In the genomic region with DNA sequence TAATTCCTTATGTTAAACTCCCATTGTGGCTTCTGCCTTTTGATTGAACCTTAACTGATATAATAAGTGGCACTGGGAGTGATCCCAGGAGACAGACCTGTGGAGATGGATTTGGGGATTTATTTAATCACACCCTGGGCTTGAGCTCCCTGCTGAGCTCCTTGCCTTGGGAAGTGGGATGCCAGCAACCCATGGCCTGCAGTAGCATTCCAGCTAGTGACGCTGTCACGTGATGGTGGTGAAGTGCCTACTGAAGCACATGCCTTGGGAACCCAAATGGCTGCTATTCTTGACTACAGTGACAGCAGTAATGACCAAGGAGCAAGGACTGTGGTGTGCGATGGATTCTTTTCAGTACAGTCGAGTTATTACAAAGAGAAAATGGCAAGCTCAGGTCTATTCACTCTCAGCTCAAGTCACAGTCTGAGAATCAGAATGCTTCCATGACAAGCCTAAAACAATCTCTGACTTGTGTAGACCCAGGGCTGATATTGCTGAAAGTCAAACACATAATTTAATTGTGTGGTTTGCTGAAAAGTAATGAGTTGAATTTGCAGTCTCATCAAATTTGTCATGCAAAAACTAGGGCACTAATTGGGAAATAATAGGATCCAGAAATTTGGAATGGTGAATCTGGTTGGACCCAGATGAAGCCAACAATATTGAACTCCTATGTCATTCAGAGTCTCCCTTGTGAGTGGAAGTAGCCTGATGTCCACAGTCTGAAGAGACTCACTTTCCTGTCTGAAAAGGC, we compare ENCODE assay signal across 21 cellular contexts. TPM values are rescaled to one million over a fixed set of nuclear protein-coding genes. Genes with fewer than 3 reads are reported as not detected.
DNase-seq lines count a peak whose midpoint lies in the region; ATAC-seq, FAIRE-seq and TF ChIP-seq lines count a peak whose summit lies in the region.
"Had no signal": no experiment of that assay in that cellular context is flagged by ENCODE, and none has a peak within 500 bp of the region (broad histone marks: within the 10 kb centered on the region; RNA-seq: fewer than 3 reads in every experiment).

No MANE protein-coding gene starts in this region.

- no peak for FAIRE-seq in K562 (lab: Jason Lieb, UNC)

- H3K27me3 ChIP-seq in heart right ventricle (no peaks in the 10 kb centered on the region), right atrium auricular region (no peaks in the 10 kb centered on the region), GM23338 (ENCODE audit: insufficient read depth) (no peaks in the 10 kb centered on the region), K562 (ENCODE audit: control insufficient read depth in 2 of 2, insufficient read depth in 2 of 2, low read length in 2 of 2) (no peaks in the 10 kb centered on the region), psoas muscle (ENCODE audit: insufficient read depth in 3 of 3, low read length in 2 of 3) (no peaks in the 10 kb centered on the region)
- H3K27me3 ChIP-seq: BLaER1 treated with 17β-estradiol and CSF1 and Interleukin-3, amounts not matched to agents 10 nM and 100 nM; SJCRH30 had no signal

- H3K4me3 Mint-ChIP-seq in GM23338, result no peak overlapping the region
- H3K4me3 Mint-ChIP-seq: CD8-positive, alpha-beta T cell; H9 had no signal

- TF ChIP-seq RAD21 in K562 (CRISPR knock-in tag; conservative IDR thresholded peaks at IDR 0.05 in 1 of 2, IDR thresholded peaks at IDR 0.05 in 1 of 2), result no peak

- H3K9ac ChIP-seq in K562 (ENCODE audit: insufficient read depth in 1 of 2, low read depth in 2 of 2, low read length in 2 of 2), result no peak overlapping the region
- H3K9ac ChIP-seq: BLaER1 treated with 17β-estradiol and CSF1 and Interleukin-3, amounts not matched to agents 10 nM and 100 nM had no signal

- CTCF ChIA-PET in K562 (lab: Yijun Ruan, JAX; ENCODE audit: low intra/inter-chr PET ratio), result no interaction called here

- H3K27ac ChIP-seq in heart right ventricle (peak overlapping the region in 3 of 10 donors; percentile 10 to 45 (median 36)), right atrium auricular region (no peak overlapping the region), GM23338 (ENCODE audit: low read depth) (no peak overlapping the region), K562 (ENCODE audit: extremely low read depth, low read depth, low read length) (no peak overlapping the region), psoas muscle (peak overlapping the region; percentile 50)
- H3K27ac ChIP-seq: BLaER1 treated with 17β-estradiol and CSF1 and Interleukin-3, amounts not matched to agents 10 nM and 100 nM; PC-9; RWPE1; SJCRH30 had no signal

- H3K9me3 ChIP-seq in heart right ventricle (no peaks in the 10 kb centered on the region), right atrium auricular region (no peaks in the 10 kb centered on the region), K562 (replicated peaks; ENCODE audit: control insufficient read depth, insufficient read depth, low read depth, low read length) (no peaks in the 10 kb centered on the region), psoas muscle (no peaks in the 10 kb centered on the region)
- H3K9me3 ChIP-seq: BLaER1 treated with 17β-estradiol and CSF1 and Interleukin-3, amounts not matched to agents 10 nM and 100 nM; SJCRH30 had no signal

- no TSS peak for BruUV-seq in K562 (replicated peaks; lab: Mats Ljungman, UMichigan)

- no peaks in the 10 kb centered on the region for H4K20me1 ChIP-seq in GM23338 (replicated peaks; ENCODE audit: insufficient read depth)
- H4K20me1 ChIP-seq in K562 (replicated peaks; ENCODE audit: control insufficient read depth, insufficient read depth, low read length), result no peaks in the 10 kb centered on the region
- H4K20me1 ChIP-seq: BLaER1 treated with 17β-estradiol and CSF1 and Interleukin-3, amounts not matched to agents 10 nM and 100 nM had no signal

- peaks cover 4% of the 10 kb centered on the region for H3K27me3 Mint-ChIP-seq in GM23338 (ENCODE audit: insufficient read depth, low read depth, poor library complexity)

- H3K36me3 ChIP-seq in heart right ventricle (no peaks in the 10 kb centered on the region), right atrium auricular region (no peaks in the 10 kb centered on the region), GM23338 (ENCODE audit: insufficient read depth) (no peaks in the 10 kb centered on the region), K562 (ENCODE audit: control insufficient read depth, insufficient read depth, low read length) (no peaks in the 10 kb centered on the region), psoas muscle (ENCODE audit: insufficient read depth in 1 of 2, low read depth in 1 of 2) (no peaks in the 10 kb centered on the region)
- H3K36me3 ChIP-seq: SJCRH30 had no signal

- 0 out of 2 replicates have a peak, but pooled peaks cover 3% of the 10 kb centered on the region for H3F3A ChIP-seq in GM23338 (replicated peaks; ENCODE audit: low read depth)

- ATAC-seq in heart right ventricle (peak in 5 of 8 donors; percentile 30 to 53 (median 43)), GM23338 (no peak), K562 (no peak), psoas muscle (peak in 3 of 4 donors; percentile 50 to 55 (median 52)), HG02973 (IDR thresholded peaks at IDR 0.05; ENCODE audit: unreplicated experiment) (no peak)
- ATAC-seq: CD8-positive, alpha-beta T cell had no signal

- peaks cover 4% of the 10 kb centered on the region for H3K9me3 Mint-ChIP-seq in GM23338
- H3K9me3 Mint-ChIP-seq: CD8-positive, alpha-beta T cell had no signal

- H3K36me3 Mint-ChIP-seq in GM23338 (ENCODE audit: low read depth), result peaks cover 2% of the 10 kb centered on the region; the same call in 1 of the 3 replicates
- H3K36me3 Mint-ChIP-seq: CD8-positive, alpha-beta T cell had no signal

- no peak overlapping the region for H3K4me2 ChIP-seq in GM23338
- no peak overlapping the region for H3K4me2 ChIP-seq in K562 (ENCODE audit: insufficient read depth, low read length)
- H3K4me2 ChIP-seq: BLaER1 treated with 17β-estradiol and CSF1 and Interleukin-3, amounts not matched to agents 10 nM and 100 nM; PC-9 had no signal

- H3K27ac Mint-ChIP-seq in GM23338, result no peak overlapping the region
- H3K27ac Mint-ChIP-seq: CD8-positive, alpha-beta T cell; H9 had no signal

- H3K79me2 ChIP-seq in GM23338 (replicated peaks; ENCODE audit: insufficient read depth) (no peaks in the 10 kb centered on the region), K562 (ENCODE audit: control insufficient read depth, insufficient read depth, low read length) (no peaks in the 10 kb centered on the region)

- 59 to 69% methylated on average over 4 of the region's 4 CpGs for WGBS in heart right ventricle, 2 donors
- 42% methylated on average over 4 of the region's 4 CpGs for WGBS in K562 (ENCODE audit: insufficient coverage, low coverage, missing lambda C conversion rate)
- WGBS in psoas muscle, 3 donors, result 64 to 76% (median 65%) methylated on average over 4 of the region's 4 CpGs

- in situ Hi-C loops in K562 (cut with MboI), result loop anchor here (5.0 to 10.0 kb wide), 2 partner anchors 58 to 75 kb away; partner anchors contain the start of gene FBXL19

- H3K4me1 Mint-ChIP-seq in GM23338, result peaks cover 7% of the 10 kb centered on the region; the same call in 2 of the 3 replicates

- TF ChIP-seq CTCF in heart right ventricle (IDR thresholded peaks at IDR 0.05) (no peak), right atrium auricular region (IDR thresholded peaks at IDR 0.05) (no peak), GM23338 (conservative IDR thresholded peaks at IDR 0.05; ENCODE audit: low read depth in 2 of 2) (no peak), K562 (IDR thresholded peaks at IDR 0.05 in 2 of 3, conservative IDR thresholded peaks at IDR 0.05 in 1 of 3; ENCODE audit: insufficient read depth in 2 of 3, low read depth in 1 of 3, low read length in 3 of 3) (no peak), psoas muscle (IDR thresholded peaks at IDR 0.05) (no peak)

- no peaks in the 10 kb centered on the region for H3K9me1 ChIP-seq in K562 (ENCODE audit: control insufficient read depth, insufficient read depth, low read length)

- DNase-seq in heart right ventricle (peak in 1 of 2 donors; percentile 22), right atrium auricular region (ENCODE audit: low spot score) (no peak), GM23338 (ENCODE audit: low spot score) (peak; percentile 23), K562 (ENCODE audit: extremely low read depth in 1 of 4, low spot score in 3 of 4) (no peak), psoas muscle (no peak), foreskin melanocyte (no peak), DMS 273 treated with DMSO at 0.1 percent for 48 hours (lab: John Stamatoyannopoulos, UW) (no peak)
- DNase-seq: Calu3; CD8-positive, alpha-beta T cell; DMS79; H9; KG1; NCI-H1105 treated with DMSO at 0.1 percent for 48 hours; NCI-H1694; NCI-H2081 treated with DMSO at 0.1 percent for 48 hours; NCI-H524; PC-9; SJCRH30 had no signal

- peaks cover 4 to 29% (median 13%) of the 10 kb centered on the region in 9 donors for H3K4me1 ChIP-seq in heart right ventricle
- peaks cover 0 to 11% of the 10 kb centered on the region in 2 donors for H3K4me1 ChIP-seq in right atrium auricular region
- no peaks in the 10 kb centered on the region for H3K4me1 ChIP-seq in GM23338 (ENCODE audit: insufficient read depth)
- peaks cover 4 to 8% of the 10 kb centered on the region in 2 experiments; a peak in 2 of 5 replicates for H3K4me1 ChIP-seq in K562 (replicated peaks in 1 of 2; ENCODE audit: control insufficient read depth in 2 of 2, insufficient read depth in 2 of 2, low read length in 2 of 2)
- peaks cover 10% of the 10 kb centered on the region for H3K4me1 ChIP-seq in psoas muscle
- H3K4me1 ChIP-seq: SJCRH30 had no signal

- POLR2A ChIA-PET in K562 (lab: Yijun Ruan, JAX), result interaction anchor here (0.6 to 2.4 kb wide), 2 partner anchors 10 to 430 kb away, joined by 3 to 13 read pairs; no protein-coding TSS in a partner anchor

- intact Hi-C loops in heart right ventricle (cut with DNase I) (loop anchor here in 5 of 10 donors (5.0 to 10.0 kb wide), 6 partner anchors 45 to 75 kb away; partner anchors contain the start of genes BCL7C (in 1 of the 5) and FBXL19 (in 1 of the 5)), K562 (cut with micrococcal nuclease) (no loop called here), psoas muscle (cut with DNase I) (no loop called here)

- no peaks in the 10 kb centered on the region for H3K9me2 ChIP-seq in GM23338 (ENCODE audit: insufficient read depth)

- H2AFZ ChIP-seq in GM23338 (no peak overlapping the region), K562 (ENCODE audit: low read depth, low read length) (no peak overlapping the region)
- H2AFZ ChIP-seq: PC-9 had no signal

- H3K4me3 ChIP-seq in heart right ventricle (no peak overlapping the region), right atrium auricular region (no peak overlapping the region), GM23338 (no peak overlapping the region), K562 (no peak overlapping the region), psoas muscle (no peak overlapping the region)
- H3K4me3 ChIP-seq: BLaER1 treated with 17β-estradiol and CSF1 and Interleukin-3, amounts not matched to agents 10 nM and 100 nM; PC-9; SJCRH30 had no signal

- TF ChIP-seq EP300 in K562 (IDR thresholded peaks at IDR 0.05; ENCODE audit: low read length), result no peak

- TF ChIP-seq POLR2A in K562 (conservative IDR thresholded peaks at IDR 0.05), result no peak

RNA-seq across cellular contexts. Expression of gene BCL7C, which starts 47.1 kb away (rescaled TPM):
- total RNA-seq in heart right ventricle, result 10 to 100 TPM; 24.2 to 31.3 (median 27.0) TPM
- polyA plus RNA-seq in heart right ventricle, result 10 to 100 TPM; 30.5 to 68.8 TPM
- 10 to 100 TPM; 21.1 to 35.1 TPM for total RNA-seq in right atrium auricular region
- 17.5 and 20.4 TPM in 2 replicates for total RNA-seq in GM23338 (2014; rRNA removed; shearing (Covaris generic))
- 21.8 and 22.1 TPM in 2 replicates for polyA plus RNA-seq in GM23338 (2016; fragmentation: Nextera tagmentation; extraction: Ambion mirVana)
- total RNA-seq in K562 (2011; cell fraction: chromatin; rRNA removed; ENCODE audit: low replicate concordance), result 6.9 and 9.3 TPM in 2 replicates
- total RNA-seq in K562 (2011; cell fraction: nucleolus; rRNA removed), result 8.7 and 9.0 TPM in 2 replicates
- total RNA-seq in K562 (2011; cell fraction: nucleoplasm; rRNA removed), result 7.6 and 10.6 TPM in 2 replicates
- 80.1 and 85.8 TPM in 2 replicates for total RNA-seq in K562 (2014; rRNA removed)
- total RNA-seq in K562 (2014; rRNA removed; fragmentation: Illumina TruSeq; extraction: Trizol), result 7.0 and 7.9 TPM in 2 replicates
- 31.6 and 32.9 TPM in 2 replicates for total RNA-seq in K562 (2015; rRNA removed; fragmentation: Illumina TruSeq; extraction: Trizol)
- total RNA-seq in K562 (2021), result 41.2 and 43.1 TPM in 2 replicates
- polyA plus RNA-seq in K562 (2011; rRNA removed), result 15.1 and 17.4 TPM in 2 replicates
- 18.7 and 45.5 TPM in 2 replicates for polyA plus RNA-seq in K562 (2011; cell fraction: cytosol; rRNA removed)
- polyA plus RNA-seq in K562 (2011; cell fraction: nucleus; rRNA removed), result 7.4 and 12.0 TPM in 2 replicates
- 23.9 and 28.5 TPM in 2 replicates for polyA plus RNA-seq in K562 (2012)
- polyA plus RNA-seq in K562 (2014; fragmentation: Illumina TruSeq; extraction: Trizol), result 19.6 and 37.5 TPM in 2 replicates
- 1 to 10 TPM; 1.7 to 2.6 TPM for polyA plus RNA-seq in K562 (2014; fragmentation: Nextera tagmentation; extraction: Ambion mirVana)
- polyA plus RNA-seq in K562 (2014; rRNA removed), result 61.9 and 75.9 TPM in 2 replicates
- polyA minus RNA-seq in K562 (2011; rRNA and poly(A)+ RNA removed), result 2.2 and 3.5 TPM in 2 replicates
- polyA minus RNA-seq in K562 (2011; cell fraction: cytosol; rRNA and poly(A)+ RNA removed), result 7.9 and 8.1 TPM in 2 replicates
- 2.6 TPM in 2 replicates for polyA minus RNA-seq in K562 (2011; cell fraction: nucleus; rRNA and poly(A)+ RNA removed)
- 10 to 100 TPM; 13.9 to 18.1 (median 15.1) TPM for total RNA-seq in psoas muscle
- polyA plus RNA-seq in psoas muscle, result 10 to 100 TPM; 18.9 to 40.9 (median 30.2) TPM

RNA-seq across cellular contexts. Expression of gene CTF1, which starts 49.6 kb away (rescaled TPM):
- total RNA-seq in heart right ventricle (10 to 100 TPM in 9 of 10 donors, 1 to 10 TPM in 1; 8.6 to 28.2 (median 19.9) TPM), right atrium auricular region (1 to 10 TPM; 6.5 to 7.6 TPM), K562 (2014; rRNA removed) (0.36 and 1.0 TPM in 2 replicates), K562 (2014; rRNA removed; fragmentation: Illumina TruSeq; extraction: Trizol) (0.38 and 0.44 TPM in 2 replicates), K562 (2015; rRNA removed; fragmentation: Illumina TruSeq; extraction: Trizol) (0.33 and 0.53 TPM in 2 replicates), K562 (2021) (1.8 TPM in 2 replicates), psoas muscle (10 to 100 TPM in 1 of 4 donors, 1 to 10 TPM in 3; 8.5 to 16.6 (median 9.4) TPM)
- polyA plus RNA-seq in heart right ventricle (10 to 100 TPM in 1 of 2 donors, 1 to 10 TPM in 1; 6.5 to 10.4 TPM), GM23338 (2016; fragmentation: Nextera tagmentation; extraction: Ambion mirVana) (0.24 and 0.43 TPM in 2 replicates), K562 (2011; rRNA removed) (1.9 and 3.6 TPM in 2 replicates), K562 (2014; fragmentation: Illumina TruSeq; extraction: Trizol) (2.5 and 2.8 TPM in 2 replicates), K562 (2014; fragmentation: Nextera tagmentation; extraction: Ambion mirVana) (under 1 TPM; 0.24 to 0.35 TPM), K562 (2014; rRNA removed) (1.8 and 2.1 TPM in 2 replicates), psoas muscle (1 to 10 TPM; 4.9 to 5.5 (median 5.2) TPM)
- total RNA-seq in GM23338 (2014; rRNA removed; shearing (Covaris generic)), result 0.52 and 0.54 TPM in 2 replicates
- total RNA-seq in K562 (2011; cell fraction: chromatin; rRNA removed; ENCODE audit: low replicate concordance), result 2.9 and 6.1 TPM in 2 replicates
- 4.2 and 5.5 TPM in 2 replicates for total RNA-seq in K562 (2011; cell fraction: nucleolus; rRNA removed)
- 6.2 and 12.7 TPM in 2 replicates for total RNA-seq in K562 (2011; cell fraction: nucleoplasm; rRNA removed)
- polyA plus RNA-seq in K562 (2011; cell fraction: cytosol; rRNA removed), result 6.9 and 7.6 TPM in 2 replicates
- polyA plus RNA-seq in K562 (2011; cell fraction: nucleus; rRNA removed), result 11.5 and 14.8 TPM in 2 replicates
- 2.0 and 5.6 TPM in 2 replicates for polyA plus RNA-seq in K562 (2012)
- polyA minus RNA-seq in K562 (2011; rRNA and poly(A)+ RNA removed), result 0.98 and 1.7 TPM in 2 replicates
- polyA minus RNA-seq in K562 (2011; cell fraction: cytosol; rRNA and poly(A)+ RNA removed), result 1.1 and 1.4 TPM in 2 replicates
- polyA minus RNA-seq in K562 (2011; cell fraction: nucleus; rRNA and poly(A)+ RNA removed), result 1.3 and 1.9 TPM in 2 replicates
- total RNA-seq: CD8-positive, alpha-beta T cell had no signal

RNA-seq across cellular contexts. Expression of gene ZNF629, which starts 59.8 kb away (rescaled TPM):
- total RNA-seq in heart right ventricle, result 10 to 100 TPM; 20.3 to 35.5 (median 27.6) TPM
- 10 to 100 TPM in 1 of 2 donors, 1 to 10 TPM in 1; 7.3 to 15.4 TPM for polyA plus RNA-seq in heart right ventricle
- total RNA-seq in right atrium auricular region, result 10 to 100 TPM; 21.2 to 22.9 TPM
- total RNA-seq in GM23338 (2014; rRNA removed; shearing (Covaris generic)), result 18.5 and 20.3 TPM in 2 replicates
- 3.9 and 4.1 TPM in 2 replicates for polyA plus RNA-seq in GM23338 (2016; fragmentation: Nextera tagmentation; extraction: Ambion mirVana)
- total RNA-seq in K562 (2011; cell fraction: chromatin; rRNA removed; ENCODE audit: low replicate concordance), result 6.8 and 16.5 TPM in 2 replicates
- 8.6 and 11.3 TPM in 2 replicates for total RNA-seq in K562 (2011; cell fraction: nucleolus; rRNA removed)
- total RNA-seq in K562 (2011; cell fraction: nucleoplasm; rRNA removed), result 6.7 and 7.3 TPM in 2 replicates
- total RNA-seq in K562 (2014; rRNA removed), result 13.8 and 14.9 TPM in 2 replicates
- total RNA-seq in K562 (2014; rRNA removed; fragmentation: Illumina TruSeq; extraction: Trizol), result 6.7 and 7.3 TPM in 2 replicates
- 9.2 and 10.0 TPM in 2 replicates for total RNA-seq in K562 (2015; rRNA removed; fragmentation: Illumina TruSeq; extraction: Trizol)
- 16.5 and 18.8 TPM in 2 replicates for total RNA-seq in K562 (2021)
- 2.6 and 4.4 TPM in 2 replicates for polyA plus RNA-seq in K562 (2011; rRNA removed)
- 4.0 and 5.6 TPM in 2 replicates for polyA plus RNA-seq in K562 (2011; cell fraction: cytosol; rRNA removed)
- 7.1 and 10.9 TPM in 2 replicates for polyA plus RNA-seq in K562 (2011; cell fraction: nucleus; rRNA removed)
- 12.0 and 13.0 TPM in 2 replicates for polyA plus RNA-seq in K562 (2012)
- polyA plus RNA-seq in K562 (2014; fragmentation: Illumina TruSeq; extraction: Trizol), result 11.6 and 12.4 TPM in 2 replicates
- under 1 TPM; 0.44 to 0.66 TPM for polyA plus RNA-seq in K562 (2014; fragmentation: Nextera tagmentation; extraction: Ambion mirVana)
- 6.1 and 7.4 TPM in 2 replicates for polyA plus RNA-seq in K562 (2014; rRNA removed)
- polyA minus RNA-seq in K562 (2011; rRNA and poly(A)+ RNA removed), result 4.2 and 5.3 TPM in 2 replicates
- polyA minus RNA-seq in K562 (2011; cell fraction: cytosol; rRNA and poly(A)+ RNA removed), result 9.2 and 9.8 TPM in 2 replicates
- polyA minus RNA-seq in K562 (2011; cell fraction: nucleus; rRNA and poly(A)+ RNA removed), result 8.3 and 11.2 TPM in 2 replicates
- 10 to 100 TPM in 3 of 4 donors, 1 to 10 TPM in 1; 5.3 to 15.9 (median 13.1) TPM for total RNA-seq in psoas muscle
- 1 to 10 TPM; 1.5 to 7.8 (median 4.4) TPM for polyA plus RNA-seq in psoas muscle

Comparison
In these comparisons a context has a peak if more than half of its experiments do, and no peak if none do; other contexts are left out.
1. ATAC-seq: peak in heart right ventricle (5 of 8) and psoas muscle (3 of 4); none in GM23338 (single experiment), K562 (single experiment) and HG02973 (single experiment).